ENCODE assay signal across 10 cellular contexts in the genomic region with DNA sequence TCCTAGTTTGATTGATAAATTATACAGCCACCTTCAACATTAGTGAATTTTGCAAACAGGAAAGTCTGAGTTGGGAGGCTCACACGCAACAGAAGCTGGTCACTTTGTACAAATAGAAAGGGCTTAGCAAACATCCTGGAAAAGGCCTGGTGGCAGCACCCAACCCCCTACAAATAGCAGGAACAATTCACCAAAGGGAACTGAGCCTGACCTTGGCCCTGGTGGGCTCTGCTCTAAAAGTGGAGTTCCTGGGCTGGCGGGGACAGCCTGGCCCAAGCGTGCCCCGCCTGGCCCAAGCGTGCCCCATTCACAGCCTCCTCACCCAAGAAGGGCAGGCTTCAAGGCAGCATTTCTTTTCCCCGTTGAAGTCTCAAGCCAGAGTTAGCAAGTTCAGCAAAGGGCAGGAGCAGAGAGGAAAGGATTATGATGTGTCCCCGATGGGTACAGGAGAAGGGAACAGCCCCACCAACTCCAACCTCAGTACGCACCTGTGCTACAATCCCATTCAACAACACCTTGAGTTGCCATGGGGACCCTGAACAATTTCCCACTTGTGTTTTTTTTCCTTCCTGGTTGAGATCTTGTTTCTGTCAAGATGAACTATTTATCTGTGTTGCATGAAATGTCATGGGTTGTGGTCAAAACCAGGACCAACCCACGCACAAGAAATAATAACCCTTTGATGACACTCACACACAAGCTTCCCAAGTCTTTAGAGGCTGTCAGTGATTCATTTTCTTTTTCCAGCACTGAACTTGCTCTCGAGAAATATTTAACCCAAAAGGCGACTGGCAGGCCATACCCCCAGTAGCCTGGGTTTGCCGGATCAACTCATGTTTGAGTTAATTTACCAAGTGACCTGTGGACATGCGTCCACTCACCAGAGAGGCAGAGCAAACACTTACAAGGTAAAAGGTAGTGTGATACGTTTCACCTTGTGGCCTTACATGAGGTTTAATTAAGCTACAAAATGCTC. TPM values are rescaled to one million over a fixed set of nuclear protein-coding genes. Genes with fewer than 3 reads are reported as not detected.
DNase-seq lines count a peak whose midpoint lies in the region; ATAC-seq and TF ChIP-seq lines count a peak whose summit lies in the region.
"Had no signal": no experiment of that assay in that cellular context is flagged by ENCODE, and none has a peak within 500 bp of the region (broad histone marks: within the 10 kb centered on the region; RNA-seq: fewer than 3 reads in every experiment).

No MANE protein-coding gene starts in this region.

- H3K9me3 ChIP-seq in vagina: no peaks in the 10 kb centered on the region
- H3K9me3 ChIP-seq: SJSA1 had no signal

- H3K4me3 ChIP-seq in vagina: no peak overlapping the region
- H3K4me3 ChIP-seq: SJSA1 had no signal

- peak overlapping the region; percentile 87 for H3K27ac Mint-ChIP-seq in activated T-helper 17 cell treated with anti-CD3 and anti-CD28 coated beads, Interleukin-2, amount 50 U/mL, for 72 hours

- H3K27me3 Mint-ChIP-seq in activated T-helper 17 cell treated with anti-CD3 and anti-CD28 coated beads, Interleukin-2, amount 50 U/mL, for 72 hours: no peaks in the 10 kb centered on the region

- peaks cover 62% of the 10 kb centered on the region for H3K4me1 Mint-ChIP-seq in activated T-helper 17 cell treated with anti-CD3 and anti-CD28 coated beads, Interleukin-2, amount 50 U/mL, for 72 hours

- H3K9me3 Mint-ChIP-seq in activated T-helper 17 cell treated with anti-CD3 and anti-CD28 coated beads, Interleukin-2, amount 50 U/mL, for 72 hours: no peaks in the 10 kb centered on the region

- no peaks in the 10 kb centered on the region for H3K27me3 ChIP-seq in vagina
- H3K27me3 ChIP-seq: SJSA1 had no signal

- intact Hi-C loops in vagina (cut with DNase I): no loop called here

- peak overlapping the region; percentile 22 for H3K27ac ChIP-seq in vagina
- H3K27ac ChIP-seq: SJSA1 had no signal

- peaks cover 17% of the 10 kb centered on the region for H3K4me1 ChIP-seq in vagina

- DNase-seq in stimulated activated CD4-positive, alpha-beta T cell treated with anti-CD3 and anti-CD28 coated beads, Interleukin-4, amount 100 ng/mL, for 24 hours: peak; percentile 39
- no peak for DNase-seq in stimulated activated CD4-positive, alpha-beta T cell treated with anti-CD3 and anti-CD28 coated beads, Interleukin-2, amount 100 ng/mL, for 48 hours
- DNase-seq in iris pigment epithelial cell (ENCODE audit: low read depth): peak; percentile 63
- DNase-seq in vagina (ENCODE audit: extremely low spot score in 2 of 2): no peak
- no peak for DNase-seq in NCI-H2107 treated with DMSO at 0.1 percent for 48 hours (lab: John Stamatoyannopoulos, UW; ENCODE audit: unreplicated experiment)
- DNase-seq in GM20000 (ENCODE audit: low spot score): no peak
- DNase-seq: NCI-H1417 treated with DMSO at 0.1 percent for 48 hours had no signal

- peak; percentile 33 for ATAC-seq in activated T-helper 17 cell treated with anti-CD3 and anti-CD28 coated beads, Interleukin-2, amount 50 U/mL, for 72 hours (replicated peaks)
- ATAC-seq in GM19035 (IDR thresholded peaks at IDR 0.05; ENCODE audit: unreplicated experiment): no peak

- no peak for TF ChIP-seq POLR2A in vagina (IDR thresholded peaks at IDR 0.05)

- peaks cover 56% of the 10 kb centered on the region for H3K36me3 Mint-ChIP-seq in activated T-helper 17 cell treated with anti-CD3 and anti-CD28 coated beads, Interleukin-2, amount 50 U/mL, for 72 hours (ENCODE audit: low read depth)

- peak overlapping the region; percentile 71 for H3K4me3 Mint-ChIP-seq in activated T-helper 17 cell treated with anti-CD3 and anti-CD28 coated beads, Interleukin-2, amount 50 U/mL, for 72 hours

- H3K36me3 ChIP-seq in vagina: no peaks in the 10 kb centered on the region
- H3K36me3 ChIP-seq: SJSA1 had no signal

- TF ChIP-seq CTCF in vagina (IDR thresholded peaks at IDR 0.05) (no peak), GM20000 (IDR thresholded peaks at IDR 0.05; ENCODE audit: extremely low read depth, missing control alignments) (no peak)

RNA-seq across cellular contexts. Expression of a gene that starts 43.3 kb away (rescaled TPM):
- total RNA-seq in activated T-helper 17 cell treated with anti-CD3 and anti-CD28 coated beads, Interleukin-2, amount 50 U/mL, for 72 hours: 10 to 100 TPM; 85.2 to 87.7 TPM
- total RNA-seq in vagina: 63.6 TPM

Comparison
In these comparisons a context has a peak if more than half of its experiments do, and no peak if none do; other contexts are left out.
1. DNase-seq: peak in stimulated activated CD4-positive, alpha-beta T cell treated with anti-CD3 and anti-CD28 coated beads, Interleukin-4, amount 100 ng/mL, for 24 hours (single experiment) and iris pigment epithelial cell (single experiment); none in stimulated activated CD4-positive, alpha-beta T cell treated with anti-CD3 and anti-CD28 coated beads, Interleukin-2, amount 100 ng/mL, for 48 hours (0 of 2), vagina (0 of 2), NCI-H2107 treated with DMSO at 0.1 percent for 48 hours (single experiment) and GM20000 (single experiment).